ENCODE assay signal across 1 cellular context in genomic region chr14:102026934-102027333, GRCh38.
TF ChIP-seq lines count a peak whose summit lies in the region.

No MANE protein-coding gene starts in this region.

TF ChIP-seq in HepG2, 621 proteins besides CTCF, POLR2A, EP300 and RAD21 (continued from another document):
- TF ChIP-seq ZNF350 (CRISPR knock-in tag; IDR thresholded peaks at IDR 0.05; ENCODE audit: borderline replicate concordance, low read depth), result no peak
- TF ChIP-seq ZNF660 (CRISPR knock-in tag; IDR thresholded peaks at IDR 0.05; ENCODE audit: borderline replicate concordance, low read depth), result no peak
- no peak for TF ChIP-seq ZNF101 (CRISPR knock-in tag; IDR thresholded peaks at IDR 0.05; ENCODE audit: borderline replicate concordance, low read depth)
- no peak for TF ChIP-seq ETV5 (CRISPR knock-in tag; IDR thresholded peaks at IDR 0.05; ENCODE audit: borderline replicate concordance)
- TF ChIP-seq CEBPB (IDR thresholded peaks at IDR 0.05; ENCODE audit: borderline replicate concordance, low read depth, low read length), result no peak
- TF ChIP-seq TFE3 (CRISPR knock-in tag; IDR thresholded peaks at IDR 0.05), result no peak
- TF ChIP-seq SATB2 (CRISPR knock-in tag; IDR thresholded peaks at IDR 0.05), result no peak
- no peak for TF ChIP-seq ZNF644 (CRISPR knock-in tag; IDR thresholded peaks at IDR 0.05; ENCODE audit: low read depth)
